ENCODE assay signal across 1 cellular context in genomic region chr12:31732926-31733548, GRCh38.
TF ChIP-seq lines count a peak whose summit lies in the region.

No MANE protein-coding gene starts in this region.

TF ChIP-seq in K562, 482 proteins besides CTCF, POLR2A, EP300 and RAD21 (continued from another document and continues in another):
- TF ChIP-seq PML (IDR thresholded peaks at IDR 0.05; ENCODE audit: low read length) (0 out of 2 replicates have a peak, but pooled peaks have one; percentile 34), U2AF2 (optimal IDR thresholded peaks at IDR 0.05; ENCODE audit: low read depth, low read length) (no peak), SAFB2 (IDR thresholded peaks at IDR 0.05; ENCODE audit: borderline replicate concordance, low read depth, low read length, severe bottlenecking) (no peak), NR2C2 (CRISPR knock-in tag; IDR thresholded peaks at IDR 0.05) (no peak), NR2C2 (tag; IDR thresholded peaks at IDR 0.05) (peak; percentile 11; the same call in 1 of the 2 replicates), TAF1 (IDR thresholded peaks at IDR 0.05; ENCODE audit: control insufficient read depth, extremely low read depth, insufficient read depth, low read length, severe bottlenecking) (no peak), FOXA3 (CRISPR knock-in tag; conservative IDR thresholded peaks at IDR 0.05 in 1 of 2, IDR thresholded peaks at IDR 0.05 in 1 of 2) (no peak), NBN (IDR thresholded peaks at IDR 0.05; ENCODE audit: low read depth) (no peak), EGR1 (conservative IDR thresholded peaks at IDR 0.05) (no peak), DLX4 (CRISPR knock-in tag; IDR thresholded peaks at IDR 0.05) (no peak), CGGBP1 (CRISPR knock-in tag; IDR thresholded peaks at IDR 0.05) (no peak), ZNF57 (CRISPR knock-in tag; IDR thresholded peaks at IDR 0.05) (no peak), CBX5 (IDR thresholded peaks at IDR 0.05; ENCODE audit: borderline replicate concordance, low read depth) (no peak), GATA2 (CRISPR knock-in tag; IDR thresholded peaks at IDR 0.05) (no peak), HBP1 (CRISPR knock-in tag; IDR thresholded peaks at IDR 0.05) (no peak), GTF2F1 (IDR thresholded peaks at IDR 0.05; ENCODE audit: low read depth, low read length) (no peak), ZBED1 (IDR thresholded peaks at IDR 0.05) (no peak), ZC3H11A (IDR thresholded peaks at IDR 0.05; ENCODE audit: low read depth, low read length) (no peak), POLR2AphosphoS2 (IDR thresholded peaks at IDR 0.05; ENCODE audit: low read length) (no peak), HINFP (tag; conservative IDR thresholded peaks at IDR 0.05; ENCODE audit: low read depth) (no peak), MTA1 (IDR thresholded peaks at IDR 0.05; ENCODE audit: borderline replicate concordance) (no peak), ETS1 (conservative IDR thresholded peaks at IDR 0.05; ENCODE audit: control insufficient read depth, low read depth, low read length) (no peak), ZNF518B (CRISPR knock-in tag; IDR thresholded peaks at IDR 0.05) (no peak), ZNF12 (CRISPR knock-in tag; IDR thresholded peaks at IDR 0.05) (no peak), WHSC1 (IDR thresholded peaks at IDR 0.05; ENCODE audit: low read length) (no peak), ZNF134 (CRISPR knock-in tag; conservative IDR thresholded peaks at IDR 0.05) (no peak), ZNF324 (CRISPR knock-in tag; IDR thresholded peaks at IDR 0.05) (no peak), MCM7 (IDR thresholded peaks at IDR 0.05) (no peak), FIP1L1 (IDR thresholded peaks at IDR 0.05; ENCODE audit: low read depth, low read length, poor library complexity, severe bottlenecking) (no peak), MTF1 (CRISPR knock-in tag; IDR thresholded peaks at IDR 0.05; ENCODE audit: borderline replicate concordance) (no peak), PHB2 (IDR thresholded peaks at IDR 0.05; ENCODE audit: low read depth) (no peak), TOE1 (IDR thresholded peaks at IDR 0.05; ENCODE audit: borderline replicate concordance) (no peak), TOE1 (CRISPR knock-in tag; IDR thresholded peaks at IDR 0.05; ENCODE audit: borderline replicate concordance, low read depth) (no peak), ZNF609 (CRISPR knock-in tag; IDR thresholded peaks at IDR 0.05; ENCODE audit: borderline replicate concordance) (no peak), RB1 (IDR thresholded peaks at IDR 0.05; ENCODE audit: low read depth) (no peak), BRF2 (IDR thresholded peaks at IDR 0.05; ENCODE audit: borderline replicate concordance, insufficient read depth, insufficient read length) (no peak), RBM34 (IDR thresholded peaks at IDR 0.05; ENCODE audit: borderline replicate concordance, insufficient read depth, low read length) (no peak), ZNF512 (tag; IDR thresholded peaks at IDR 0.05) (no peak), POLR3G (IDR thresholded peaks at IDR 0.05; ENCODE audit: extremely low read depth, insufficient read length, insufficient replicate concordance) (no peak), ZNF445 (CRISPR knock-in tag; IDR thresholded peaks at IDR 0.05; ENCODE audit: low read depth) (no peak), ZBTB1 (CRISPR knock-in tag; IDR thresholded peaks at IDR 0.05; ENCODE audit: borderline replicate concordance, low read depth) (no peak), TBL1XR1 (IDR thresholded peaks at IDR 0.05; ENCODE audit: low read length in 2 of 2) (no peak), ZBTB17 (CRISPR knock-in tag; IDR thresholded peaks at IDR 0.05) (no peak), POLR2B (IDR thresholded peaks at IDR 0.05; ENCODE audit: low read depth, partially characterized antibody) (peak; percentile 41), SUPT5H (IDR thresholded peaks at IDR 0.05) (0 out of 2 replicates have a peak, but pooled peaks have one; percentile 31)
